In the genomic region with DNA sequence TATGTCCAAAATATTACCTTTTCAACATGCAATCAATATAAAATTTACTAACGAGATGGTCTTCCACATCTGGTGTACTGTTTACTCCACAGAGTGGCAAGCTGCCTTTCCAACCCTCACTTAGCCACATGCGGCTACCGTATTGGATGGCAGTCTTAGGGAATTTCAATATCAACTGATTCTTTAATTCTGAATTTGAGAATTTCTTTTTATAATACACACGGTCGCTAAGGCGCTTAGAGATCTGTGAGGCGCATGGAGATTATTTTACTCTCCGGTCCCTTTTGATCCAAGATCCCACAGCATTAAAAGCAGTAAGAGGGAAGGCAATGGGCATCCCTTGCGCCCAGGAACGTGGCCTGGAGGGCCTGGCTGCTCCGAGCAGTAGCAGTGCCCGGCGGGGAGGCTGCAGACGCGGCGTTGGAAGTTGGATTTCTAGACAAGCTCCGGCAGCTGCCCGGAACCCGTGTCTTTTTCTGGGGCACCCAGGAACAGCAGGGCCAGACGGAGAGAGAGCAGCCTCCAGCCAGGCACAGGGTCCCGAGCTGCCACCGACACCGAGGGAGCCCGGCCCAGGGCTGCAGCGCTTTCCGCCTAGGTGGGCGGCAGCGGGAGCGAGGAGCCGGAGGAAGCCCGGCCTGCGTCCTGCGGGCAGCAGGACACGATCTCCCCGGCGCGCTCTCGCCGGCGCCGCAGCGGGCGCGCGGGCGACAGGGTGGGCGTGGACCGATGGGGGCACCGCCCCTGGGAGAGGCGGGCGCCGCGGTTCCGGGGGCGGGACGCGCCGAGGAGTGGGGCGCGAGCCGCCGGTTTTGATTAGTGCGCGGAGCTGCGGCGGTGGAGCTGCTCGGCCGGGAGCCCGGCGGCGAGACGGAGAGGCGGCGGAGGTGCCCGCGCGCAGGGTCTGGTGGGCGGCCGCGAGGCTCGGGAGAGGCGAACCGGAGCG, we compare ENCODE assay signal across 8 cellular contexts. TPM values are rescaled to one million over a fixed set of nuclear protein-coding genes. Genes with fewer than 3 reads are reported as not detected.
DNase-seq lines count a peak whose midpoint lies in the region; ATAC-seq and TF ChIP-seq lines count a peak whose summit lies in the region.

UGCG (plus strand) TSS at position 819 of the 946 bp plus-strand sequence. CDS start 402 bp downstream, outside the sequence.

- peak; percentile 88 for ATAC-seq in HG03196 (IDR thresholded peaks at IDR 0.05; ENCODE audit: unreplicated experiment)
- peak; percentile 85 for ATAC-seq in left colon

- DNase-seq in AG09309 (ENCODE audit: low read depth): peak; percentile 61
- peak; percentile 46 for DNase-seq in NCI-H446 treated with DMSO at 0.1 percent for 48 hours (lab: John Stamatoyannopoulos, UW)
- DNase-seq in activated CD4-positive, alpha-beta T cell treated with anti-CD3 and anti-CD28 coated beads for 4 hours: peak; percentile 85 to 86
- peak; percentile 92 for DNase-seq in choroid plexus epithelial cell (ENCODE audit: low read depth)
- DNase-seq in left colon: peak; percentile 84 to 91
- DNase-seq in stimulated activated CD4-positive, alpha-beta T cell treated with anti-CD3 and anti-CD28 coated beads, Interleukin-1b, Interleukin-23, amount 100 ng/mL, for 4 hours (ENCODE audit: low read depth in 2 of 2): peak; percentile 77 to 88

- intact Hi-C loops in left colon (cut with DNase I, micrococcal nuclease): loop anchor here in 1 of 2 donors (5.0 to 10.0 kb wide), 2 partner anchors 131 to 176 kb away; no protein-coding TSS in a partner anchor

- in situ Hi-C loops in GM18951 (cut with MboI; ENCODE audit: low sequenced_read_pairs, unreplicated experiment): no loop called here

- no peak for TF ChIP-seq CTCF in AG09309 (IDR thresholded peaks at IDR 0.05; ENCODE audit: control insufficient read depth, insufficient read depth, low read depth, low read length, missing control alignments)
- TF ChIP-seq CTCF in choroid plexus epithelial cell (conservative IDR thresholded peaks at IDR 0.05; ENCODE audit: low read depth, low read length): no peak

- TF ChIP-seq POLR2A in GM18951 (IDR thresholded peaks at IDR 0.05; ENCODE audit: extremely low read depth, insufficient read depth, insufficient read length): peak; percentile 92

- H3K4me3 ChIP-seq in AG09309 (ENCODE audit: control insufficient read depth, low read depth, low read length): peak within 1 kb of the TSS; percentile 99
- H3K4me3 ChIP-seq in choroid plexus epithelial cell (ENCODE audit: low read depth, low read length): peak within 1 kb of the TSS; percentile 75

RNA-seq across cellular contexts. Expression of gene UGCG, which starts in this region (rescaled TPM):
- total RNA-seq in left colon: 10 to 100 TPM; 32.3 to 49.2 TPM

Comparison
In these comparisons a context has a peak if more than half of its experiments do, and no peak if none do; other contexts are left out.
1. Peak in every context shown above with its lines: DNase-seq, ATAC-seq and H3K4me3 ChIP-seq.